Comparison of ENCODE assay signal across 12 cellular contexts in the genomic region with DNA sequence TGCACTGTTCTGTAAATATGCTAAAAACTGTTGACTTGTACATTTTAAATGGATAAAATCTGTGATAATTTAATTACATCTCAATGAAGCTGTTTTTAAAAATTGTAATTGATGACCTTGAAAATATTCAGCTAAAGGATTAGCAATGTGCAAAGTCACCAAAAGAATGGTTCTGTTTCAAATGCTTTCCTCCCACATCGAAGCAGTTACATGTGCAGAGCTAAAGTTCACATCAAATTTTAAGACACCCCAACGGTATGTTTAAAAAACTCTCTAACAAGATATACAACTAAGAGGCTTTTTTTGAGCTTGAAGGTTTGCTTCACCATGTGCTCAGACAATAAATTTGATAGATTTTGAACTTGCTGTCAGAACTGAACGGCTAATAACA.
DNase-seq lines count a peak whose midpoint lies in the region; ATAC-seq, FAIRE-seq and TF ChIP-seq lines count a peak whose summit lies in the region.
"Had no signal": no experiment of that assay in that cellular context is flagged by ENCODE, and none has a peak within 500 bp of the region (broad histone marks: within the 10 kb centered on the region; RNA-seq: fewer than 3 reads in every experiment).

No MANE protein-coding gene starts in this region.

- H3K4me3 ChIP-seq in A549 = no peak overlapping the region

- peak overlapping the region; percentile 83 for H3K27ac Mint-ChIP-seq in activated CD8-positive, alpha-beta T cell treated with anti-CD3 and anti-CD28 coated beads for 36 hours

- H3K4me3 Mint-ChIP-seq in activated CD8-positive, alpha-beta T cell treated with anti-CD3 and anti-CD28 coated beads for 36 hours = peak overlapping the region; percentile 44
- H3K4me3 Mint-ChIP-seq: neural crest cell had no signal

- peaks cover 1% of the 10 kb centered on the region for H3K27me3 Mint-ChIP-seq in activated CD8-positive, alpha-beta T cell treated with anti-CD3 and anti-CD28 coated beads for 36 hours

- CTCF ChIA-PET in A549 (lab: Yijun Ruan, JAX) = interaction anchor here (1.4 to 2.6 kb wide), 2 partner anchors 9 to 22 kb away, joined by 3 to 9 read pairs; no protein-coding TSS in a partner anchor
- CTCF ChIA-PET in activated CD8-positive, alpha-beta T cell treated with anti-CD3 and anti-CD28 coated beads for 36 hours (lab: Charles Lee) = interaction anchor here (0.7 to 2.6 kb wide), 7 partner anchors 9 to 209 kb away, joined by 3 to 10 read pairs (median 4); no protein-coding TSS in a partner anchor

- no peaks in the 10 kb centered on the region for H3K9me3 ChIP-seq in A549

- no peak for DNase-seq in A549 (ENCODE audit: low read depth in 1 of 2, low spot score in 1 of 2)
- DNase-seq in activated CD8-positive, alpha-beta T cell treated with anti-CD3 and anti-CD28 coated beads for 36 hours = no peak
- DNase-seq in GM13977 (ENCODE audit: low spot score) = no peak
- DNase-seq in HuH-7.5 (ENCODE audit: low spot score) = no peak
- DNase-seq in NCI-H187 treated with DMSO at 0.1 percent for 48 hours (lab: John Stamatoyannopoulos, UW) = no peak
- no peak for DNase-seq in GM13976 (ENCODE audit: low spot score)
- DNase-seq: kidney glomerular epithelial cell, NCI-H1105 had no signal

- H3K4me1 ChIP-seq in A549 = no peaks in the 10 kb centered on the region

- no peaks in the 10 kb centered on the region for H3K36me3 Mint-ChIP-seq in activated CD8-positive, alpha-beta T cell treated with anti-CD3 and anti-CD28 coated beads for 36 hours (ENCODE audit: low read depth)

- ATAC-seq in A549 (no peak), GM18870 (IDR thresholded peaks at IDR 0.05; ENCODE audit: unreplicated experiment) (peak; percentile 23), HG03175 (IDR thresholded peaks at IDR 0.05; ENCODE audit: unreplicated experiment) (peak; percentile 5)
- peak; percentile 29 for ATAC-seq in activated CD8-positive, alpha-beta T cell treated with anti-CD3 and anti-CD28 coated beads for 36 hours

- in situ Hi-C loops in GM13977 (cut with MboI; ENCODE audit: low pct_unique_long_range_greater_than_20kb, low sequenced_read_pairs, unreplicated experiment) = no loop called here
- in situ Hi-C loops in GM13976 (cut with MboI; ENCODE audit: low sequenced_read_pairs, unreplicated experiment) = no loop called here

- TF ChIP-seq EP300 in A549 (IDR thresholded peaks at IDR 0.05) = no peak

- H3K4me1 Mint-ChIP-seq in activated CD8-positive, alpha-beta T cell treated with anti-CD3 and anti-CD28 coated beads for 36 hours (ENCODE audit: low read depth) = peaks cover 23% of the 10 kb centered on the region

- H3K27ac ChIP-seq in A549 = no peak overlapping the region

- FAIRE-seq in A549 (lab: Jason Lieb, UNC) = no peak
- FAIRE-seq: colon had no signal

- intact Hi-C loops in activated CD8-positive, alpha-beta T cell treated with anti-CD3 and anti-CD28 coated beads for 36 hours (cut with micrococcal nuclease) = no loop called here

- H3K9me3 Mint-ChIP-seq in activated CD8-positive, alpha-beta T cell treated with anti-CD3 and anti-CD28 coated beads for 36 hours = no peaks in the 10 kb centered on the region

- 34% methylated on average over 3 of the region's 3 CpGs for WGBS in A549 (ENCODE audit: missing lambda C conversion rate)

- TF ChIP-seq POLR2A in A549 (IDR thresholded peaks at IDR 0.05; ENCODE audit: low read length) = no peak

- peak overlapping the region; percentile 9; the same call in 1 of the 3 replicates for H3K4me2 ChIP-seq in A549

- POLR2A ChIA-PET in A549 (lab: Yijun Ruan, JAX) = no interaction called here
- POLR2A ChIA-PET in activated CD8-positive, alpha-beta T cell treated with anti-CD3 and anti-CD28 coated beads for 36 hours (lab: Charles Lee) = interaction anchor here (0.6 to 1.0 kb wide), 3 partner anchors 12 to 323 kb away, joined by 3 to 4 read pairs (median 4); no protein-coding TSS in a partner anchor

- TF ChIP-seq CTCF in A549 (IDR thresholded peaks at IDR 0.05) = no peak
- no peak for TF ChIP-seq CTCF in activated CD8-positive, alpha-beta T cell treated with anti-CD3 and anti-CD28 coated beads for 36 hours (IDR thresholded peaks at IDR 0.05)
- no peak for TF ChIP-seq CTCF in GM13977 (IDR thresholded peaks at IDR 0.05; ENCODE audit: extremely low read depth, insufficient read depth, missing control alignments)
- no peak for TF ChIP-seq CTCF in GM13976 (IDR thresholded peaks at IDR 0.05; ENCODE audit: borderline replicate concordance, control extremely low read depth, extremely low read depth, insufficient read depth, missing control alignments)

- TF ChIP-seq RAD21 in A549 (conservative IDR thresholded peaks at IDR 0.05 in 1 of 2, IDR thresholded peaks at IDR 0.05 in 1 of 2) = no peak

TF ChIP-seq in A549, 52 proteins besides CTCF, POLR2A, EP300 and RAD21:
- TF ChIP-seq, protein P1, sequence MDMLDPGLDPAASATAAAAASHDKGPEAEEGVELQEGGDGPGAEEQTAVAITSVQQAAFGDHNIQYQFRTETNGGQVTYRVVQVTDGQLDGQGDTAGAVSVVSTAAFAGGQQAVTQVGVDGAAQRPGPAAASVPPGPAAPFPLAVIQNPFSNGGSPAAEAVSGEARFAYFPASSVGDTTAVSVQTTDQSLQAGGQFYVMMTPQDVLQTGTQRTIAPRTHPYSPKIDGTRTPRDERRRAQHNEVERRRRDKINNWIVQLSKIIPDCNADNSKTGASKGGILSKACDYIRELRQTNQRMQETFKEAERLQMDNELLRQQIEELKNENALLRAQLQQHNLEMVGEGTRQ (IDR thresholded peaks at IDR 0.05) = no peak
- TF ChIP-seq RFX5 (IDR thresholded peaks at IDR 0.05) (no peak), PHF8 (IDR thresholded peaks at IDR 0.05; ENCODE audit: borderline replicate concordance, low read depth) (no peak), HOXB5 (CRISPR knock-in tag; IDR thresholded peaks at IDR 0.05) (no peak), CBX8 (IDR thresholded peaks at IDR 0.05) (no peak), HOXA7 (CRISPR knock-in tag; IDR thresholded peaks at IDR 0.05) (no peak), CEBPB (IDR thresholded peaks at IDR 0.05) (no peak), ESRRA (IDR thresholded peaks at IDR 0.05; ENCODE audit: borderline replicate concordance, low read length) (no peak), RNF2 (IDR thresholded peaks at IDR 0.05; ENCODE audit: borderline replicate concordance, low read depth) (no peak), HEYL (CRISPR knock-in tag; IDR thresholded peaks at IDR 0.05) (no peak), BHLHE40 (IDR thresholded peaks at IDR 0.05; ENCODE audit: low read depth, low read length) (no peak), KDM5A (IDR thresholded peaks at IDR 0.05) (no peak), SREBF2 (IDR thresholded peaks at IDR 0.05) (no peak), HOXB13 (CRISPR knock-in tag; IDR thresholded peaks at IDR 0.05; ENCODE audit: low read depth) (no peak)
- TF ChIP-seq, protein P2, sequence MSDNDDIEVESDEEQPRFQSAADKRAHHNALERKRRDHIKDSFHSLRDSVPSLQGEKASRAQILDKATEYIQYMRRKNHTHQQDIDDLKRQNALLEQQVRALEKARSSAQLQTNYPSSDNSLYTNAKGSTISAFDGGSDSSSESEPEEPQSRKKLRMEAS (IDR thresholded peaks at IDR 0.05) = no peak
- TF ChIP-seq, protein P3, sequence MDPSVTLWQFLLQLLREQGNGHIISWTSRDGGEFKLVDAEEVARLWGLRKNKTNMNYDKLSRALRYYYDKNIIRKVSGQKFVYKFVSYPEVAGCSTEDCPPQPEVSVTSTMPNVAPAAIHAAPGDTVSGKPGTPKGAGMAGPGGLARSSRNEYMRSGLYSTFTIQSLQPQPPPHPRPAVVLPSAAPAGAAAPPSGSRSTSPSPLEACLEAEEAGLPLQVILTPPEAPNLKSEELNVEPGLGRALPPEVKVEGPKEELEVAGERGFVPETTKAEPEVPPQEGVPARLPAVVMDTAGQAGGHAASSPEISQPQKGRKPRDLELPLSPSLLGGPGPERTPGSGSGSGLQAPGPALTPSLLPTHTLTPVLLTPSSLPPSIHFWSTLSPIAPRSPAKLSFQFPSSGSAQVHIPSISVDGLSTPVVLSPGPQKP (IDR thresholded peaks at IDR 0.05; ENCODE audit: low read depth, low read length) = no peak
- TF ChIP-seq, protein P4, sequence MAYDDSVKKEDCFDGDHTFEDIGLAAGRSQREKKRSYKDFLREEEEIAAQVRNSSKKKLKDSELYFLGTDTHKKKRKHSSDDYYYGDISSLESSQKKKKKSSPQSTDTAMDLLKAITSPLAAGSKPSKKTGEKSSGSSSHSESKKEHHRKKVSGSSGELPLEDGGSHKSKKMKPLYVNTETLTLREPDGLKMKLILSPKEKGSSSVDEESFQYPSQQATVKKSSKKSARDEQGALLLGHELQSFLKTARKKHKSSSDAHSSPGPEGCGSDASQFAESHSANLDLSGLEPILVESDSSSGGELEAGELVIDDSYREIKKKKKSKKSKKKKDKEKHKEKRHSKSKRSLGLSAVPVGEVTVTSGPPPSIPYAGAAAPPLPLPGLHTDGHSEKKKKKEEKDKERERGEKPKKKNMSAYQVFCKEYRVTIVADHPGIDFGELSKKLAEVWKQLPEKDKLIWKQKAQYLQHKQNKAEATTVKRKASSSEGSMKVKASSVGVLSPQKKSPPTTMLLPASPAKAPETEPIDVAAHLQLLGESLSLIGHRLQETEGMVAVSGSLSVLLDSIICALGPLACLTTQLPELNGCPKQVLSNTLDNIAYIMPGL (CRISPR knock-in tag; IDR thresholded peaks at IDR 0.05; ENCODE audit: borderline replicate concordance) = no peak
- TF ChIP-seq, protein P5, sequence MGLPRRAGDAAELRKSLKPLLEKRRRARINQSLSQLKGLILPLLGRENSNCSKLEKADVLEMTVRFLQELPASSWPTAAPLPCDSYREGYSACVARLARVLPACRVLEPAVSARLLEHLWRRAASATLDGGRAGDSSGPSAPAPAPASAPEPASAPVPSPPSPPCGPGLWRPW (IDR thresholded peaks at IDR 0.05) = no peak

Comparison
In these comparisons a context has a peak if more than half of its experiments do, and no peak if none do; other contexts are left out.
1. ATAC-seq: peak in GM18870 (single experiment), HG03175 (single experiment) and activated CD8-positive, alpha-beta T cell treated with anti-CD3 and anti-CD28 coated beads for 36 hours (single experiment); none in A549 (0 of 2).